Comparison of ENCODE assay signal across 23 cellular contexts in the genomic region with DNA sequence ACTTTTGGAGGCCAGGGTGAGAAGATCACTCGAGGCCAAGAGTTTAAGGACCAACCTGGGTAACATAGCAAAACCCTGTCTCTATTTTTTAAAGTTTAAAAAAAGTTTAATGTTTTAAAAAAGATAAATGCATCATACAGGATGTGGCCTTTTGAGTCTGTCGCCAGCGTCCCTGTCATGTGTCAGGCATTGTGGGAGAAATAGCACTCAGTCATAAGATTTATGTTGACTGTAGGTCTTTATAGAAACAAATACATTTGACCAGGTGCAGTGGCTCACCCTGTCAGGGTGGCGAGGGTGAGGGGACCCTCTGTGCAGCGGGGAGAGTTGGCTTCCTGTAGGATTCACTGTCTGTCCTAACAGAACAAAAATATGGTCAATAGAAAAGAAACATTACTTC.
DNase-seq lines count a peak whose midpoint lies in the region; ATAC-seq and TF ChIP-seq lines count a peak whose summit lies in the region.
"Had no signal": no experiment of that assay in that cellular context is flagged by ENCODE, and none has a peak within 500 bp of the region (broad histone marks: within the 10 kb centered on the region; RNA-seq: fewer than 3 reads in every experiment).

No MANE protein-coding gene starts in this region.

- no peaks in the 10 kb centered on the region for H3K9me3 Mint-ChIP-seq in activated naive CD4-positive, alpha-beta T cell treated with anti-CD3 and anti-CD28 coated beads for 36 hours
- no peaks in the 10 kb centered on the region for H3K9me3 Mint-ChIP-seq in CD8-positive, alpha-beta T cell
- no peaks in the 10 kb centered on the region for H3K9me3 Mint-ChIP-seq in activated CD8-positive, alpha-beta T cell treated with anti-CD3 and anti-CD28 coated beads, Interleukin-2, amount 10 ng/mL, durations not matched to agents 7 days and 5 days (ENCODE audit: insufficient read depth)
- H3K9me3 Mint-ChIP-seq in naive thymus-derived CD8-positive, alpha-beta T cell: no peaks in the 10 kb centered on the region
- H3K9me3 Mint-ChIP-seq: CD4-positive, CD25-positive, alpha-beta regulatory T cell had no signal

- in situ Hi-C loops in gastrocnemius medialis (cut with MboI; ENCODE audit: low sequenced_read_pairs in 4 of 4): no loop called here

- H3K4me1 ChIP-seq in CD8-positive, alpha-beta T cell (ENCODE audit: insufficient read depth, low read length): no peaks in the 10 kb centered on the region
- no peaks in the 10 kb centered on the region for H3K4me1 ChIP-seq in gastrocnemius medialis

- no peaks in the 10 kb centered on the region for H3K36me3 Mint-ChIP-seq in activated naive CD4-positive, alpha-beta T cell treated with anti-CD3 and anti-CD28 coated beads for 36 hours (ENCODE audit: low read depth)
- H3K36me3 Mint-ChIP-seq in CD8-positive, alpha-beta T cell: peaks cover 37% of the 10 kb centered on the region
- no peaks in the 10 kb centered on the region for H3K36me3 Mint-ChIP-seq in activated CD8-positive, alpha-beta T cell treated with anti-CD3 and anti-CD28 coated beads, Interleukin-2, amount 10 ng/mL, durations not matched to agents 7 days and 5 days (ENCODE audit: low read depth)
- H3K36me3 Mint-ChIP-seq in naive thymus-derived CD8-positive, alpha-beta T cell: peaks cover 0 to 29% (median 4%) of the 10 kb centered on the region in 3 donors

- POLR2A ChIA-PET in CD8-positive, alpha-beta T cell (lab: Charles Lee): no interaction called here
- POLR2A ChIA-PET in activated CD8-positive, alpha-beta T cell treated with anti-CD3 and anti-CD28 coated beads, Interleukin-2, amount 10 ng/mL, durations not matched to agents 7 days and 5 days (lab: Charles Lee): no interaction called here
- POLR2A ChIA-PET in naive thymus-derived CD8-positive, alpha-beta T cell (lab: Charles Lee): no interaction called here

- peak; percentile 17 for DNase-seq in activated naive CD4-positive, alpha-beta T cell treated with anti-CD3 and anti-CD28 coated beads for 36 hours
- DNase-seq in activated naive CD4-positive, alpha-beta T cell treated with anti-CD3 and anti-CD28 coated beads, Interleukin-2, amount 50 U/mL, for 16 hours: no peak
- DNase-seq in CD8-positive, alpha-beta T cell: peak in 1 of 7 experiments; percentile 1
- DNase-seq in activated CD8-positive, alpha-beta T cell treated with anti-CD3 and anti-CD28 coated beads, Interleukin-2, amount 10 ng/mL, durations not matched to agents 7 days and 5 days: peak; percentile 40
- peak in 3 of 10 donors; percentile 6 to 20 (median 14) for DNase-seq in naive thymus-derived CD8-positive, alpha-beta T cell
- DNase-seq in posterior cingulate gyrus: no peak
- DNase-seq in NCI-H226: no peak
- no peak for DNase-seq in gastrocnemius medialis
- DNase-seq: COR-L47, GDM1, NCI-H1105, NCI-H1436 treated with DMSO at 0.1 percent for 48 hours, NCI-H187 treated with DMSO at 0.1 percent for 48 hours, NCI-H446, NCI-H524 treated with DMSO at 0.1 percent for 48 hours, NCI-H774, SIG-M5 had no signal

- no peak overlapping the region for H3K4me3 Mint-ChIP-seq in activated naive CD4-positive, alpha-beta T cell treated with anti-CD3 and anti-CD28 coated beads for 36 hours
- no peak overlapping the region for H3K4me3 Mint-ChIP-seq in CD8-positive, alpha-beta T cell
- no peak overlapping the region for H3K4me3 Mint-ChIP-seq in activated CD8-positive, alpha-beta T cell treated with anti-CD3 and anti-CD28 coated beads, Interleukin-2, amount 10 ng/mL, durations not matched to agents 7 days and 5 days
- no peak overlapping the region for H3K4me3 Mint-ChIP-seq in naive thymus-derived CD8-positive, alpha-beta T cell
- H3K4me3 Mint-ChIP-seq: CD4-positive, CD25-positive, alpha-beta regulatory T cell had no signal

- H3K27ac Mint-ChIP-seq in activated naive CD4-positive, alpha-beta T cell treated with anti-CD3 and anti-CD28 coated beads for 36 hours: no peak overlapping the region
- H3K27ac Mint-ChIP-seq in CD8-positive, alpha-beta T cell: peak overlapping the region; percentile 64
- H3K27ac Mint-ChIP-seq in activated CD8-positive, alpha-beta T cell treated with anti-CD3 and anti-CD28 coated beads, Interleukin-2, amount 10 ng/mL, durations not matched to agents 7 days and 5 days: peak overlapping the region; percentile 47
- H3K27ac Mint-ChIP-seq in naive thymus-derived CD8-positive, alpha-beta T cell: peak overlapping the region in 6 of 10 donors; percentile 42 to 84 (median 66)
- H3K27ac Mint-ChIP-seq: CD4-positive, CD25-positive, alpha-beta regulatory T cell had no signal

- no peak overlapping the region for H3K4me3 ChIP-seq in CD8-positive, alpha-beta T cell (ENCODE audit: low read depth, low read length)
- H3K4me3 ChIP-seq in gastrocnemius medialis: no peak overlapping the region
- H3K4me3 ChIP-seq: BLaER1, GM12878, K562, SK-N-MC had no signal

- intact Hi-C loops in activated naive CD4-positive, alpha-beta T cell treated with anti-CD3 and anti-CD28 coated beads for 36 hours (cut with micrococcal nuclease): no loop called here
- intact Hi-C loops in CD8-positive, alpha-beta T cell (cut with DNase I, micrococcal nuclease): no loop called here
- intact Hi-C loops in posterior cingulate gyrus (cut with DNase I): no loop called here
- intact Hi-C loops in gastrocnemius medialis (cut with DNase I; ENCODE audit: low total_unique reads): no loop called here

- CTCF ChIA-PET in activated naive CD4-positive, alpha-beta T cell treated with anti-CD3 and anti-CD28 coated beads for 36 hours (lab: Charles Lee): no interaction called here
- CTCF ChIA-PET in CD8-positive, alpha-beta T cell (lab: Charles Lee): interaction anchor here (0.5 kb wide), 1 partner anchor 13 kb away, joined by 3 read pairs; no protein-coding TSS in a partner anchor
- CTCF ChIA-PET in activated CD8-positive, alpha-beta T cell treated with anti-CD3 and anti-CD28 coated beads, Interleukin-2, amount 10 ng/mL, durations not matched to agents 7 days and 5 days (lab: Charles Lee): no interaction called here

- no peaks in the 10 kb centered on the region for H3K27me3 Mint-ChIP-seq in activated naive CD4-positive, alpha-beta T cell treated with anti-CD3 and anti-CD28 coated beads for 36 hours (ENCODE audit: low read depth)
- no peaks in the 10 kb centered on the region for H3K27me3 Mint-ChIP-seq in CD8-positive, alpha-beta T cell (ENCODE audit: low read depth)
- no peaks in the 10 kb centered on the region for H3K27me3 Mint-ChIP-seq in activated CD8-positive, alpha-beta T cell treated with anti-CD3 and anti-CD28 coated beads, Interleukin-2, amount 10 ng/mL, durations not matched to agents 7 days and 5 days (ENCODE audit: low read depth)
- no peaks in the 10 kb centered on the region for H3K27me3 Mint-ChIP-seq in naive thymus-derived CD8-positive, alpha-beta T cell
- H3K27me3 Mint-ChIP-seq: CD4-positive, CD25-positive, alpha-beta regulatory T cell had no signal

- TF ChIP-seq CTCF in CD8-positive, alpha-beta T cell (IDR thresholded peaks at IDR 0.05): no peak
- no peak for TF ChIP-seq CTCF in gastrocnemius medialis (IDR thresholded peaks at IDR 0.05 in 4 of 5, conservative IDR thresholded peaks at IDR 0.05 in 1 of 5)

- H3K9me3 ChIP-seq in CD8-positive, alpha-beta T cell (ENCODE audit: low read length): no peaks in the 10 kb centered on the region
- H3K9me3 ChIP-seq in gastrocnemius medialis: no peaks in the 10 kb centered on the region
- H3K9me3 ChIP-seq: BLaER1 had no signal

- H3K27ac ChIP-seq in CD8-positive, alpha-beta T cell (ENCODE audit: low read depth, low read length): no peak overlapping the region
- no peak overlapping the region for H3K27ac ChIP-seq in gastrocnemius medialis
- H3K27ac ChIP-seq: BLaER1, HL-60, SK-N-MC had no signal

- H3K36me3 ChIP-seq in CD8-positive, alpha-beta T cell (ENCODE audit: insufficient read depth, low read length): no peaks in the 10 kb centered on the region
- H3K36me3 ChIP-seq in gastrocnemius medialis: no peaks in the 10 kb centered on the region

- TF ChIP-seq POLR2A in gastrocnemius medialis (IDR thresholded peaks at IDR 0.05): no peak

- peak; percentile 34 for ATAC-seq in CD8-positive, alpha-beta T cell
- no peak for ATAC-seq in activated CD8-positive, alpha-beta T cell treated with anti-CD3 and anti-CD28 coated beads, Interleukin-2, amount 10 ng/mL, durations not matched to agents 7 days and 5 days
- ATAC-seq in naive thymus-derived CD8-positive, alpha-beta T cell: peak in 1 of 2 donors; percentile 73
- no peak for ATAC-seq in gastrocnemius medialis
- ATAC-seq: GM12878, K562 had no signal

- H3K27me3 ChIP-seq in CD8-positive, alpha-beta T cell (ENCODE audit: insufficient read depth, low read length): no peaks in the 10 kb centered on the region
- H3K27me3 ChIP-seq in gastrocnemius medialis: no peaks in the 10 kb centered on the region
- H3K27me3 ChIP-seq: BLaER1 had no signal

- H3K4me1 Mint-ChIP-seq in activated naive CD4-positive, alpha-beta T cell treated with anti-CD3 and anti-CD28 coated beads for 36 hours (ENCODE audit: low read depth): no peaks in the 10 kb centered on the region
- peaks cover 9% of the 10 kb centered on the region for H3K4me1 Mint-ChIP-seq in CD8-positive, alpha-beta T cell (ENCODE audit: low read depth)
- H3K4me1 Mint-ChIP-seq in activated CD8-positive, alpha-beta T cell treated with anti-CD3 and anti-CD28 coated beads, Interleukin-2, amount 10 ng/mL, durations not matched to agents 7 days and 5 days (ENCODE audit: low read depth): peaks cover 5% of the 10 kb centered on the region
- H3K4me1 Mint-ChIP-seq in naive thymus-derived CD8-positive, alpha-beta T cell: peaks cover 0 to 17% (median 1%) of the 10 kb centered on the region in 4 donors
- H3K4me1 Mint-ChIP-seq: CD4-positive, CD25-positive, alpha-beta regulatory T cell had no signal

Comparison
In these comparisons a context has a peak if more than half of its experiments do, and no peak if none do; other contexts are left out.
1. DNase-seq: peak in activated naive CD4-positive, alpha-beta T cell treated with anti-CD3 and anti-CD28 coated beads for 36 hours (single experiment) and activated CD8-positive, alpha-beta T cell treated with anti-CD3 and anti-CD28 coated beads, Interleukin-2, amount 10 ng/mL, durations not matched to agents 7 days and 5 days (single experiment); none in activated naive CD4-positive, alpha-beta T cell treated with anti-CD3 and anti-CD28 coated beads, Interleukin-2, amount 50 U/mL, for 16 hours (single experiment), posterior cingulate gyrus (0 of 10), NCI-H226 (single experiment) and gastrocnemius medialis (0 of 2).